9 cellular contexts compared by ENCODE assay signal in the genomic region with DNA sequence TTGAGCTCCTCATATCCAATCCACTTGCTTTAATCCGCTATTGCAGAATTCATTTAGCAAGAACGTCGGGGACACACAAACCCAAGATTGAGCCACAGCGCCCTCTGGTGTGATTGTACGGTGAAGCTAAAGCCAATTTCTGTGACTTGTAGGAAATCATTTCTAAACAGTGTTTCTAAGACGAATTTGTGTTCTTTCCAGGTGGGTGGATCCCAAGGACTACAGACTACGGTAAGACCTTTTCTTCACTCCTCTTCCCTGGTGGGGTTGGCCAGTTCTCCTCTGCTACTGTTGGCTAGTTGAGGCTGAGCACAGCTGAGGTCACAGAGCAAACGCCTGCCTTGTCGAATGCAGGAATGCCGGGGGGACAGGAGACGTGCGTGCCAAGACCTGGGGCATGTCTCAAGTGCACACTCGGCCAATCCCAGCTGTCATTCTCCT. TPM values are rescaled to one million over a fixed set of nuclear protein-coding genes. Genes with fewer than 3 reads are reported as not detected.
DNase-seq lines count a peak whose midpoint lies in the region; ATAC-seq and TF ChIP-seq lines count a peak whose summit lies in the region.
"Had no signal": no experiment of that assay in that cellular context is flagged by ENCODE, and none has a peak within 500 bp of the region (broad histone marks: within the 10 kb centered on the region; RNA-seq: fewer than 3 reads in every experiment).

No MANE protein-coding gene starts in this region.

- TF ChIP-seq POLR2A in prostate gland (IDR thresholded peaks at IDR 0.05) = no peak

- intact Hi-C loops in Right ventricle myocardium inferior (cut with DNase I) (loop anchor here (1.0 to 5.0 kb wide), 6 partner anchors 103 to 288 kb away; a partner anchor contains a TSS), prostate gland (cut with DNase I) (loop anchor here (2.0 to 10.0 kb wide), 3 partner anchors 101 to 267 kb away; a partner anchor contains a TSS), upper lobe of right lung (cut with DNase I) (loop anchor here (5.0 to 10.0 kb wide), 2 partner anchors 38 to 131 kb away; no protein-coding TSS in a partner anchor)

- H3K36me3 ChIP-seq in prostate gland (no peaks in the 10 kb centered on the region), upper lobe of right lung (no peaks in the 10 kb centered on the region)

- 4% methylated on average over 13 of the region's 13 CpGs for WGBS in prostate gland

- H3K4me1 Mint-ChIP-seq in activated naive CD8-positive, alpha-beta T cell treated with anti-CD3 and anti-CD28 coated beads for 36 hours = peaks cover 9% of the 10 kb centered on the region

- H3K9me3 ChIP-seq in prostate gland (no peaks in the 10 kb centered on the region), upper lobe of right lung (no peaks in the 10 kb centered on the region)

- DNase-seq in DMS153 treated with DMSO at 0.1 percent for 48 hours (lab: John Stamatoyannopoulos, UW; ENCODE audit: unreplicated experiment) (peak; percentile 67), LoVo (ENCODE audit: low spot score) (peak; percentile 71), SK-MEL-5 (ENCODE audit: low read depth, low spot score) (peak; percentile 86), Right ventricle myocardium inferior (ENCODE audit: missing footprints) (peak; percentile 85), prostate gland (ENCODE audit: low spot score) (peak; percentile 72), upper lobe of right lung (peak; percentile 81)
- peak; percentile 64 for DNase-seq in activated naive CD8-positive, alpha-beta T cell treated with anti-CD3 and anti-CD28 coated beads for 36 hours

- H3K27me3 Mint-ChIP-seq in activated naive CD8-positive, alpha-beta T cell treated with anti-CD3 and anti-CD28 coated beads for 36 hours = peaks cover 29% of the 10 kb centered on the region

- H3K27ac Mint-ChIP-seq in activated naive CD8-positive, alpha-beta T cell treated with anti-CD3 and anti-CD28 coated beads for 36 hours = no peak overlapping the region
- H3K27ac Mint-ChIP-seq: activated naive CD8-positive, alpha-beta T cell had no signal

- no peaks in the 10 kb centered on the region for H3K36me3 Mint-ChIP-seq in activated naive CD8-positive, alpha-beta T cell treated with anti-CD3 and anti-CD28 coated beads for 36 hours
- H3K36me3 Mint-ChIP-seq: activated naive CD8-positive, alpha-beta T cell had no signal

- no peaks in the 10 kb centered on the region for H3K4me1 ChIP-seq in prostate gland (replicated peaks)
- no peaks in the 10 kb centered on the region for H3K4me1 ChIP-seq in upper lobe of right lung

- H3K27me3 ChIP-seq in prostate gland (replicated peaks; ENCODE audit: insufficient read depth) = no peaks in the 10 kb centered on the region
- H3K27me3 ChIP-seq in upper lobe of right lung = peaks cover 5% of the 10 kb centered on the region

- no peak overlapping the region for H3K27ac ChIP-seq in prostate gland
- H3K27ac ChIP-seq in upper lobe of right lung = no peak overlapping the region

- no peak overlapping the region for H3K4me3 Mint-ChIP-seq in activated naive CD8-positive, alpha-beta T cell treated with anti-CD3 and anti-CD28 coated beads for 36 hours
- H3K4me3 Mint-ChIP-seq: activated naive CD8-positive, alpha-beta T cell had no signal

- TF ChIP-seq CTCF in prostate gland (IDR thresholded peaks at IDR 0.05) (peak in 3 of 4 experiments; percentile 70 to 82 (median 81)), upper lobe of right lung (IDR thresholded peaks at IDR 0.05) (peak; percentile 85)

- ATAC-seq in Right ventricle myocardium inferior (peak; percentile 67), upper lobe of right lung (peak; percentile 77), GM21619 (IDR thresholded peaks at IDR 0.05; ENCODE audit: unreplicated experiment) (no peak)

- H3K4me3 ChIP-seq in prostate gland (no peak overlapping the region), upper lobe of right lung (no peak overlapping the region)

- in situ Hi-C loops in SK-MEL-5 (cut with HindIII; ENCODE audit: low pct_unique_long_range_greater_than_20kb, low sequenced_read_pairs) = no loop called here

- no peaks in the 10 kb centered on the region for H3K9me3 Mint-ChIP-seq in activated naive CD8-positive, alpha-beta T cell treated with anti-CD3 and anti-CD28 coated beads for 36 hours

RNA-seq across cellular contexts. Expression of a gene that starts 5.2 kb away (rescaled TPM):
- total RNA-seq in SK-MEL-5 (2014; rRNA removed; shearing (Covaris generic)) = 0.32 and 0.42 TPM in 2 replicates
- 0.37 and 0.72 TPM in 2 replicates for polyA plus RNA-seq in SK-MEL-5 (2015; cell fraction: cytosol; rRNA removed)
- polyA plus RNA-seq in SK-MEL-5 (2015; cell fraction: nucleus; rRNA removed) = 0.57 and 1.3 TPM in 2 replicates
- not detected for total RNA-seq in activated naive CD8-positive, alpha-beta T cell treated with anti-CD3 and anti-CD28 coated beads for 36 hours
- total RNA-seq in Right ventricle myocardium inferior (not detected), prostate gland (1 to 10 TPM in 1 of 2 donors, under 1 TPM in 1; 0.51 to 4.6 TPM), upper lobe of right lung (78.6 TPM)

Comparison
In these comparisons a context has a peak if more than half of its experiments do, and no peak if none do; other contexts are left out.
1. RNA of a gene that starts 5.2 kb away (total RNA-seq): 78.6 TPM in upper lobe of right lung (single experiment); 0.51 to 4.6 TPM in prostate gland, 0.32 to 0.42 TPM in SK-MEL-5, not detected in Right ventricle myocardium inferior (single experiment) and not detected in activated naive CD8-positive, alpha-beta T cell treated with anti-CD3 and anti-CD28 coated beads for 36 hours; every median in the first group is over 10 times any median in the second.
2. Peak in every context shown above with its lines, with median percentiles within 50 percentile points of each other: DNase-seq.